1 cellular context compared by ENCODE assay signal in the genomic region with DNA sequence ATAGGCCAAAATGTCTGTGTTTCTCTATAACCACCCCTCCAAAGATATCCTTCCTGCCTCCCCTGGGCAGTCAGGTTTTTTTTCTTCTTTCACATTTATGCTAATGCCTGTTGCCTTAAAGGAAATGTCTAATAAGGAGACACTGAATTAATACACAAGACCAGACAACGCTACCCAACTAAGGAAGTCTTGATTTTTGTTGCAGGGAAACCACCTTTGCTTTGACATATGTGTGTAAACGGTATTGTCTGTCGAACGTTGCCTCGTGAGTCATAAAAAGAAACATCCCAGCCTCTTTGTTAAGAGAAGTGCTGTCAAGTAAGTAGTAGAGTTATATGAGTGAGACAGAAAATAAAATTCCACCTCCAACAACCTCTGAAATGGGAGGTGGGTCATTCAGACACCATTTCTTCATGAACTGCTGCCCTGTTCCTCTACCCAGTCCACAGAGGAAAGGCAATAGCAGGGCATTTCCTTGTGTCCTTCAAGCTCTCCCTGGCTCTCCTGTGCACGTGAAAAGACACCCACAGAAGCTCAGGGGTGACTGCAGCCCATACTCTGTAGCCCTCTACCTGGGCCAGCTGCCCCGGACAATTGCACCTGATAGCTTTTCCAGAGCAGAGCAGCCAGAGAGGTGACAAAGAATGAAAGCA.
TF ChIP-seq lines count a peak whose summit lies in the region.

No MANE protein-coding gene starts in this region.

TF ChIP-seq in K562, 482 proteins besides CTCF, POLR2A, EP300 and RAD21 (continued from another document):
- TF ChIP-seq RBM17 (IDR thresholded peaks at IDR 0.05; ENCODE audit: borderline replicate concordance, low read depth, low read length) (no peak), RHOXF2B (CRISPR knock-in tag; conservative IDR thresholded peaks at IDR 0.05) (no peak), KAT8 (IDR thresholded peaks at IDR 0.05; ENCODE audit: low read depth) (no peak), RUNX1 (IDR thresholded peaks at IDR 0.05; ENCODE audit: low read depth) (no peak), HNRNPUL1 (IDR thresholded peaks at IDR 0.05; ENCODE audit: low read length) (no peak), ZNF232 (CRISPR knock-in tag; IDR thresholded peaks at IDR 0.05) (no peak)
- TF ChIP-seq, protein P1, sequence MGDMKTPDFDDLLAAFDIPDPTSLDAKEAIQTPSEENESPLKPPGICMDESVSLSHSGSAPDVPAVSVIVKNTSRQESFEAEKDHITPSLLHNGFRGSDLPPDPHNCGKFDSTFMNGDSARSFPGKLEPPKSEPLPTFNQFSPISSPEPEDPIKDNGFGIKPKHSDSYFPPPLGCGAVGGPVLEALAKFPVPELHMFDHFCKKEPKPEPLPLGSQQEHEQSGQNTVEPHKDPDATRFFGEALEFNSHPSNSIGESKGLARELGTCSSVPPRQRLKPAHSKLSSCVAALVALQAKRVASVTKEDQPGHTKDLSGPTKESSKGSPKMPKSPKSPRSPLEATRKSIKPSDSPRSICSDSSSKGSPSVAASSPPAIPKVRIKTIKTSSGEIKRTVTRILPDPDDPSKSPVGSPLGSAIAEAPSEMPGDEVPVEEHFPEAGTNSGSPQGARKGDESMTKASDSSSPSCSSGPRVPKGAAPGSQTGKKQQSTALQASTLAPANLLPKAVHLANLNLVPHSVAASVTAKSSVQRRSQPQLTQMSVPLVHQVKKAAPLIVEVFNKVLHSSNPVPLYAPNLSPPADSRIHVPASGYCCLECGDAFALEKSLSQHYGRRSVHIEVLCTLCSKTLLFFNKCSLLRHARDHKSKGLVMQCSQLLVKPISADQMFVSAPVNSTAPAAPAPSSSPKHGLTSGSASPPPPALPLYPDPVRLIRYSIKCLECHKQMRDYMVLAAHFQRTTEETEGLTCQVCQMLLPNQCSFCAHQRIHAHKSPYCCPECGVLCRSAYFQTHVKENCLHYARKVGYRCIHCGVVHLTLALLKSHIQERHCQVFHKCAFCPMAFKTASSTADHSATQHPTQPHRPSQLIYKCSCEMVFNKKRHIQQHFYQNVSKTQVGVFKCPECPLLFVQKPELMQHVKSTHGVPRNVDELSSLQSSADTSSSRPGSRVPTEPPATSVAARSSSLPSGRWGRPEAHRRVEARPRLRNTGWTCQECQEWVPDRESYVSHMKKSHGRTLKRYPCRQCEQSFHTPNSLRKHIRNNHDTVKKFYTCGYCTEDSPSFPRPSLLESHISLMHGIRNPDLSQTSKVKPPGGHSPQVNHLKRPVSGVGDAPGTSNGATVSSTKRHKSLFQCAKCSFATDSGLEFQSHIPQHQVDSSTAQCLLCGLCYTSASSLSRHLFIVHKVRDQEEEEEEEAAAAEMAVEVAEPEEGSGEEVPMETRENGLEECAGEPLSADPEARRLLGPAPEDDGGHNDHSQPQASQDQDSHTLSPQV (IDR thresholded peaks at IDR 0.05), result 0 out of 2 replicates have a peak, but pooled peaks have one; percentile 35
TF ChIP-seq in K562: peak in this region for 3.
